8 cellular contexts compared by ENCODE assay signal in genomic region chr7:66100408-66101050, GRCh38. TPM values are rescaled to one million over a fixed set of nuclear protein-coding genes. Genes with fewer than 3 reads are reported as not detected.
DNase-seq lines count a peak whose midpoint lies in the region; ATAC-seq, FAIRE-seq and TF ChIP-seq lines count a peak whose summit lies in the region.

No MANE protein-coding gene starts in this region.

- DNase-seq in right cardiac atrium: no peak
- DNase-seq in left cardiac atrium: no peak
- DNase-seq in kidney: no peak
- no peak for DNase-seq in tibial artery
- DNase-seq in RCC 7860 (ENCODE audit: low spot score): no peak
- no peak for DNase-seq in DMS114 treated with DMSO at 0.1 percent for 48 hours (lab: John Stamatoyannopoulos, UW; ENCODE audit: unreplicated experiment)

- no peaks in the 10 kb centered on the region for H3K36me3 ChIP-seq in kidney (ENCODE audit: control insufficient read depth in 1 of 2, insufficient read depth in 2 of 2, low read length in 2 of 2)
- H3K36me3 ChIP-seq in tibial artery: no peaks in the 10 kb centered on the region

- H3K4me3 ChIP-seq in right cardiac atrium (ENCODE audit: low read length) (peak overlapping the region; percentile 37), WI38 (ENCODE audit: low read depth, low read length) (peak overlapping the region; percentile 50), kidney (ENCODE audit: low read length in 2 of 2) (peak overlapping the region; percentile 67 to 68), tibial artery (peak overlapping the region; percentile 48 to 60)

- 58% methylated on average over 12 of the region's 12 CpGs for WGBS in right cardiac atrium

- no peaks in the 10 kb centered on the region for H3K27me3 ChIP-seq in right cardiac atrium (ENCODE audit: control insufficient read depth, insufficient read depth)
- no peaks in the 10 kb centered on the region for H3K27me3 ChIP-seq in tibial artery

- FAIRE-seq in kidney (lab: Jason Lieb, UNC): no peak
- FAIRE-seq in RCC 7860 (lab: Jason Lieb, UNC): no peak

- intact Hi-C loops in right cardiac atrium (cut with DNase I): no loop called here
- intact Hi-C loops in left cardiac atrium (cut with DNase I): no loop called here
- intact Hi-C loops in kidney (cut with DNase I): no loop called here
- intact Hi-C loops in tibial artery (cut with DNase I; ENCODE audit: low total_unique reads): no loop called here

- ATAC-seq in right cardiac atrium: no peak
- ATAC-seq in left cardiac atrium: no peak
- no peak for ATAC-seq in GM18861 (IDR thresholded peaks at IDR 0.05; ENCODE audit: unreplicated experiment)

- H3K4me1 ChIP-seq in right cardiac atrium (ENCODE audit: control insufficient read depth, insufficient read depth, low read length) (no peaks in the 10 kb centered on the region), kidney (ENCODE audit: control insufficient read depth in 1 of 2, insufficient read depth in 1 of 2, low read depth in 1 of 2, low read length in 2 of 2) (peaks cover 2 to 3% of the 10 kb centered on the region in 2 donors), tibial artery (peaks cover 0 to 12% (median 2%) of the 10 kb centered on the region in 4 donors)

- TF ChIP-seq CTCF in WI38 (IDR thresholded peaks at IDR 0.05; ENCODE audit: low read depth, low read length): no peak
- TF ChIP-seq CTCF in kidney (IDR thresholded peaks at IDR 0.05; ENCODE audit: borderline replicate concordance, extremely low read depth, insufficient read depth): no peak
- TF ChIP-seq CTCF in tibial artery (IDR thresholded peaks at IDR 0.05): no peak

- peak overlapping the region; percentile 32 for H3K27ac ChIP-seq in right cardiac atrium (ENCODE audit: low read length)
- H3K27ac ChIP-seq in kidney (ENCODE audit: low read depth in 2 of 2, low read length in 2 of 2): peak overlapping the region; percentile 83 to 92
- peak overlapping the region; percentile 90 for H3K27ac ChIP-seq in tibial artery

- H3K9me3 ChIP-seq in right cardiac atrium (ENCODE audit: control insufficient read depth, low read length): no peaks in the 10 kb centered on the region
- no peaks in the 10 kb centered on the region for H3K9me3 ChIP-seq in kidney (ENCODE audit: control insufficient read depth in 1 of 2, low read length in 2 of 2)
- no peaks in the 10 kb centered on the region for H3K9me3 ChIP-seq in tibial artery

- peak overlapping the region; percentile 24 to 66 for H3K9ac ChIP-seq in kidney (ENCODE audit: low read length in 2 of 2)

RNA-seq across cellular contexts. Expression of gene CRCP, which starts 14.1 kb away (rescaled TPM):
- total RNA-seq in right cardiac atrium (10 to 100 TPM; 28.3 to 31.5 (median 28.9) TPM), left cardiac atrium (10 to 100 TPM; 25.7 to 27.4 TPM), kidney (35.8 TPM)
- polyA plus RNA-seq in right cardiac atrium (18.7 TPM), kidney (ENCODE audit: insufficient read depth, low read depth, low replicate concordance) (16.8 TPM)

RNA-seq across cellular contexts. Expression of gene ASL, which starts 24.9 kb away (rescaled TPM):
- total RNA-seq in right cardiac atrium (10 to 100 TPM in 3 of 4 donors, 1 to 10 TPM in 1; 9.6 to 13.8 (median 11.2) TPM), left cardiac atrium (10 to 100 TPM; 11.1 to 14.7 TPM), kidney (57.2 TPM)
- polyA plus RNA-seq in right cardiac atrium (11.2 TPM), kidney (ENCODE audit: insufficient read depth, low read depth, low replicate concordance) (111 TPM)

Comparison
In these comparisons a context has a peak if more than half of its experiments do, and no peak if none do; other contexts are left out.
1. H3K27ac ChIP-seq: peak in every context shown above with its lines; median percentile 90 in tibial artery; 88 in kidney; 32 in right cardiac atrium.